Comparison of ENCODE assay signal across 12 cellular contexts in the genomic region with DNA sequence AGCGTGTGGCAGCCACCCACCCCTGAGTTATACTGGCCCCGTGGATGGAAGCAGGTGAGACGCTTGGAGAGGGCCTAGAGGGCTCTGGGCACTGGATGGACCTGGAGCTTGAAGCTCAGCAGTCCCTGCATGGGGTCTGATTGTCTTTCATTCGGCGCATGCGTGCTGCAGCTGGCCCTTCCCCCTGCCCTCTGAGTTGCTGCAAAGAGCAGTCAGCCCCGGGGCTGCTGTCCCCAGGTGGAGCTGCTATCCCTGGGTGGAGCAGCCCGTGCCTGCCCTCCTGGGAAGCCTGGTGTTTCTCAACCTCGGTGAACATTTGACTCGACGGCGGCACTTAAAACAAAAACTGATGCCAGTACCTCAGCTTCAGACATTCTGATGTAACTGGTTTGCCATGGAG. TPM values are rescaled to one million over a fixed set of nuclear protein-coding genes. Genes with fewer than 3 reads are reported as not detected.
A peak's percentile ranks its signal among the peaks of the same experiment; 100 is the strongest.
DNase-seq lines count a peak whose midpoint lies in the region; TF ChIP-seq lines count a peak whose summit lies in the region.
"Had no signal": no experiment of that assay in that cellular context is flagged by ENCODE, and none has a peak within 500 bp of the region (broad histone marks: within the 10 kb centered on the region; RNA-seq: fewer than 3 reads in every experiment).

No MANE protein-coding gene starts in this region.

- H2AFZ ChIP-seq in mammary epithelial cell (ENCODE audit: low read depth, low read length) = peak overlapping the region; percentile 23

- TF ChIP-seq CTCF in mammary epithelial cell (conservative IDR thresholded peaks at IDR 0.05 in 1 of 2, IDR thresholded peaks at IDR 0.05 in 1 of 2; ENCODE audit: extremely low read depth in 1 of 2, insufficient read depth in 1 of 2, low read depth in 1 of 2, low read length in 2 of 2) = peak in 1 of 2 donors; percentile 11

- dilution Hi-C loops in mammary epithelial cell (cut with HindIII; ENCODE audit: low sequenced_read_pairs) = no loop called here

- peaks cover 1% of the 10 kb centered on the region for H3K79me2 ChIP-seq in mammary epithelial cell (ENCODE audit: insufficient read depth, low read length)

- H3K27ac ChIP-seq in BLaER1 = no peak overlapping the region
- peak overlapping the region; percentile 18 for H3K27ac ChIP-seq in mammary epithelial cell (ENCODE audit: insufficient read depth, low read depth, low read length)
- H3K27ac ChIP-seq: transverse colon had no signal

- in situ Hi-C loops in mammary epithelial cell (cut with MboI; ENCODE audit: low sequenced_read_pairs in 2 of 2) = loop anchor here (5.0 kb wide), 1 partner anchor 148 kb away; no protein-coding TSS in a partner anchor

- WGBS in mammary epithelial cell (ENCODE audit: low coverage, missing lambda C conversion rate) = 1% methylated on average over 11 of the region's 12 CpGs

- CTCF ChIA-PET in mammary epithelial cell (lab: Charles Lee; ENCODE audit: low non-redundant PET) = interaction anchor here (0.7 to 1.2 kb wide), 4 partner anchors 11 to 146 kb away, joined by 6 to 8 read pairs (median 7); no protein-coding TSS in a partner anchor

- DNase-seq in NCI-H2107 treated with DMSO at 0.1 percent for 48 hours (lab: John Stamatoyannopoulos, UW; ENCODE audit: unreplicated experiment) (peak; percentile 84), mammary epithelial cell (peak; percentile 58), left kidney (ENCODE audit: low read depth, low spot score) (peak; percentile 83), cortex of kidney (lab: John Stamatoyannopoulos, UW) (no peak), putamen (ENCODE audit: low spot score) (no peak), COLO829 (ENCODE audit: low spot score) (no peak)
- DNase-seq in activated CD4-positive, alpha-beta T cell treated with anti-CD3 and anti-CD28 coated beads, Interleukin-2, amount 50 U/mL, for 4 hours = no peak
- DNase-seq: activated naive CD4-positive, alpha-beta T cell treated with Interleukin-2 at 50 U/mL for 16 hours; HFFc6; RPMI8226 had no signal

- H3K4me2 ChIP-seq in BLaER1 = peak overlapping the region; percentile 88; the same call in 1 of the 2 replicates
- H3K4me2 ChIP-seq in mammary epithelial cell (ENCODE audit: insufficient read depth, low read depth, low read length) = peak overlapping the region; percentile 74

- intact Hi-C loops in mammary epithelial cell (cut with micrococcal nuclease) = loop anchor here (1.0 to 10.0 kb wide), 6 partner anchors 31 to 718 kb away; no protein-coding TSS in a partner anchor

- no TSS peak for BruUV-seq in mammary epithelial cell (replicated peaks; lab: Mats Ljungman, UMichigan)

- H3K4me3 ChIP-seq in BLaER1 (no peak overlapping the region), mammary epithelial cell (replicated peaks in 1 of 3; ENCODE audit: insufficient read depth in 1 of 3, low read depth in 2 of 3, low read length in 3 of 3) (no peak overlapping the region)
- H3K4me3 ChIP-seq: transverse colon had no signal

- H4K20me1 ChIP-seq in BLaER1 (peaks cover 93% of the 10 kb centered on the region), mammary epithelial cell (ENCODE audit: insufficient read depth, low read length) (no peaks in the 10 kb centered on the region)

- H3K27me3 ChIP-seq in BLaER1 (peaks cover 56% of the 10 kb centered on the region), mammary epithelial cell (ENCODE audit: insufficient read depth, low read length) (no peaks in the 10 kb centered on the region)
- H3K27me3 ChIP-seq: transverse colon had no signal

- H3K4me1 ChIP-seq in BLaER1 (peaks cover 71% of the 10 kb centered on the region), mammary epithelial cell (ENCODE audit: insufficient read depth, low read length) (peaks cover 30% of the 10 kb centered on the region)

- H3K36me3 ChIP-seq in BLaER1 (peaks cover 18% of the 10 kb centered on the region; the same call in 1 of the 2 replicates), mammary epithelial cell (ENCODE audit: insufficient read depth, low read length) (peaks cover 9% of the 10 kb centered on the region)
- H3K36me3 ChIP-seq: transverse colon had no signal

- H3K9ac ChIP-seq in BLaER1 = no peak overlapping the region
- no peak overlapping the region for H3K9ac ChIP-seq in mammary epithelial cell (ENCODE audit: insufficient read depth, low read length)

- H3K9me3 ChIP-seq in BLaER1 (no peaks in the 10 kb centered on the region), mammary epithelial cell (replicated peaks; ENCODE audit: insufficient read depth, low read length) (no peaks in the 10 kb centered on the region)
- H3K9me3 ChIP-seq: transverse colon had no signal

RNA-seq across cellular contexts. Expression of a gene that starts 29.6 kb away (rescaled TPM):
- total RNA-seq in mammary epithelial cell = 100 to 1,000 TPM in 1 of 2 donors, under 1 TPM in 1; 0.07 to 266 TPM
- polyA plus RNA-seq in mammary epithelial cell = 0.11 TPM
- not detected for polyA minus RNA-seq in mammary epithelial cell

RNA-seq across cellular contexts. Expression of a gene that starts 32.5 kb away (rescaled TPM):
- 1,000 to 10,000 TPM in 1 of 2 donors, 100 to 1,000 TPM in 1; 782 to 1,729 TPM for total RNA-seq in mammary epithelial cell
- polyA plus RNA-seq in mammary epithelial cell = 501 TPM
- polyA minus RNA-seq in mammary epithelial cell = 221 TPM

Comparison
In these comparisons a context has a peak if more than half of its experiments do, and no peak if none do; other contexts are left out.
1. DNase-seq: peak in NCI-H2107 treated with DMSO at 0.1 percent for 48 hours (single experiment), mammary epithelial cell (single experiment) and left kidney (single experiment); none in activated CD4-positive, alpha-beta T cell treated with anti-CD3 and anti-CD28 coated beads, Interleukin-2, amount 50 U/mL, for 4 hours (0 of 2), cortex of kidney (single experiment), putamen (single experiment) and COLO829 (single experiment).